12 cellular contexts compared by ENCODE assay signal in the genomic region with DNA sequence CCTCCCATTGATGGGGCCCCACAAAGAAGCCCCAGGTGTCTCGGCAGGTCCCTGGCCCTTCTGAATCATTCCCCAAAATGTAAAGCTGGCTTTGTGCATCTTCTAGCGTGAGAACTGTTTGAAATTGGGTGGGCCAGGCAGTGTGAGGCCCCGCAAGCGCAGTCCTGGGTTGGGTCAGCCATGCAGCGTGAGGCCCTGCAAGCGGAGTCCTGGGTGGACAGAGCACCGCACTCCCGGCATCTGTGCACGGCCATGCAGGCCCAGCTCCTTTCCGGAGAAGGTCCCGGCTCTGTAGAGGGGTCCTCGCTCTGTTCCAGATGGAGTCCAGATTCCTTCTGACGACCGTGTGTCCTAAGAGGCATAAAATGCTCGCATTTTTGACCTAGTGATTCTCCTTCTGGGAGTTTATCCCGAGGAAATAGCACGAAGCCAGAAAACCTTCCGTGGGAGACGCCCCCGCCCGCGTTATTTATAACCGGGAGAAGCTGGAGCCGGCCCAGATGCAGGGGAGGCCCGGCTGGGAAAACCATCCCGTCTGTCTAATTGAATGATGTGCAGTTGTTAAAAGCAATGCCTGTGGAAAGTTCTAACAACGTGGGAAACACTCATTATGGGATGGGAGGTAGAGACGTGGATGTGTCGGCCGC. TPM values are rescaled to one million over a fixed set of nuclear protein-coding genes. Genes with fewer than 3 reads are reported as not detected.
A peak's percentile ranks its signal among the peaks of the same experiment; 100 is the strongest.
DNase-seq lines count a peak whose midpoint lies in the region; ATAC-seq and TF ChIP-seq lines count a peak whose summit lies in the region.
"Had no signal": no experiment of that assay in that cellular context is flagged by ENCODE, and none has a peak within 500 bp of the region (broad histone marks: within the 10 kb centered on the region; RNA-seq: fewer than 3 reads in every experiment).

No MANE protein-coding gene starts in this region.

- no peaks in the 10 kb centered on the region for H3K36me3 ChIP-seq in rectal smooth muscle tissue (ENCODE audit: control insufficient read depth, insufficient read depth, low read length)

- no peaks in the 10 kb centered on the region for H3K27me3 Mint-ChIP-seq in chondrocyte (ENCODE audit: low read depth)
- H3K27me3 Mint-ChIP-seq: naive thymus-derived CD4-positive, alpha-beta T cell had no signal

- peak overlapping the region; percentile 81 for H3K27ac Mint-ChIP-seq in chondrocyte (ENCODE audit: unreplicated experiment)

- peak overlapping the region; percentile 76 for H3K27ac ChIP-seq in rectal smooth muscle tissue (ENCODE audit: low read depth, low read length)
- H3K27ac ChIP-seq: KMS-11 had no signal

- TF ChIP-seq CTCF in AG10803 (conservative IDR thresholded peaks at IDR 0.05; ENCODE audit: low read length) (no peak), chondrocyte (IDR thresholded peaks at IDR 0.05) (no peak)

- H3K4me1 ChIP-seq in rectal smooth muscle tissue (ENCODE audit: control insufficient read depth, insufficient read depth, low read length): peaks cover 42% of the 10 kb centered on the region

- TF ChIP-seq POLR2A in GM18505 (IDR thresholded peaks at IDR 0.05; ENCODE audit: borderline replicate concordance, extremely low read depth, insufficient read depth, insufficient read length): no peak

- H3K36me3 Mint-ChIP-seq in chondrocyte (ENCODE audit: low read depth): no peaks in the 10 kb centered on the region
- H3K36me3 Mint-ChIP-seq: naive thymus-derived CD4-positive, alpha-beta T cell had no signal

- peaks cover 50% of the 10 kb centered on the region for H3K4me1 Mint-ChIP-seq in chondrocyte (ENCODE audit: low read depth)

- no peak overlapping the region for H3K4me3 Mint-ChIP-seq in chondrocyte (ENCODE audit: unreplicated experiment)
- H3K4me3 Mint-ChIP-seq: naive thymus-derived CD4-positive, alpha-beta T cell had no signal

- ATAC-seq in GM18505 (IDR thresholded peaks at IDR 0.05; ENCODE audit: unreplicated experiment) (no peak), GM21786 (IDR thresholded peaks at IDR 0.05; ENCODE audit: unreplicated experiment) (no peak), GM18870 (IDR thresholded peaks at IDR 0.05; ENCODE audit: unreplicated experiment) (no peak)

- DNase-seq in AG10803 (ENCODE audit: low read depth): peak; percentile 70
- DNase-seq in chondrocyte (ENCODE audit: low spot score): no peak
- DNase-seq in inferior parietal cortex (ENCODE audit: extremely low spot score): peak; percentile 26
- DNase-seq in GF-D8 (lab: John Stamatoyannopoulos, UW): no peak
- DNase-seq: GDM1; naive thymus-derived CD4-positive, alpha-beta T cell; NCI-H2171 treated with DMSO at 0.1 percent for 48 hours had no signal

- H3K27me3 ChIP-seq in rectal smooth muscle tissue (ENCODE audit: control insufficient read depth, insufficient read depth, low read length): no peaks in the 10 kb centered on the region

- H3K4me3 ChIP-seq in AG10803 (ENCODE audit: low read length): no peak overlapping the region
- no peak overlapping the region for H3K4me3 ChIP-seq in rectal smooth muscle tissue (ENCODE audit: low read length)

- no peaks in the 10 kb centered on the region for H3K9me3 Mint-ChIP-seq in chondrocyte (ENCODE audit: low read depth)

- no peak overlapping the region for H3K9ac ChIP-seq in rectal smooth muscle tissue (ENCODE audit: low read length)
- H3K9ac ChIP-seq: KMS-11 had no signal

RNA-seq across cellular contexts. Expression of gene NOTCH1, which starts 19.4 kb away (rescaled TPM):
- total RNA-seq in chondrocyte: 11.6 to 28.7 TPM (median 27.5 TPM) in 3 replicates

Comparison
In these comparisons a context has a peak if more than half of its experiments do, and no peak if none do; other contexts are left out.
1. DNase-seq: peak in AG10803 (single experiment) and inferior parietal cortex (single experiment); none in chondrocyte (single experiment) and GF-D8 (single experiment).